ENCODE assay signal across 24 cellular contexts in the genomic region with DNA sequence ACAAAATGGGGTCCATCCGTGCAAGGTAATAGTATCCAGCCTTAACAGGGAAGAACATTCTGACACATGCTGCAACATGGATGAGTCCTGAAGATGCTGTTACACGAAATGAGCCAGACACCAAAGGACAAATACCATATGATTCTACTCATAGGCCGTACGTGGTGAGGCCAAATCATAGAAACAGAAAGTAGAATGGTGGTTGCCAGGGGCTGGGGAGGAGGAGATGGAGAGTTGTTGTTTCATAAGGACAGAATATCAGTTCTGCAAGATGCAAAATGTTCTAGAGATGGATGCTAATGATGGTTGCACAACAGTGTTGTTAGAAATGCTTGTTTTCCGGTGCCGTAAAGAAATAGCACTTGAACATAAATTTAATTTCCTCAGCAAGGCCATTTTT.
"Had no signal": no experiment of that assay in that cellular context is flagged by ENCODE, and none has a peak within 500 bp of the region (broad histone marks: within the 10 kb centered on the region; RNA-seq: fewer than 3 reads in every experiment).

No MANE protein-coding gene starts in this region.

- H3K4me3 Mint-ChIP-seq: activated CD4-positive, alpha-beta T cell treated with anti-CD3 and anti-CD28 coated beads, Interleukin-2, amount 10 ng/mL, durations not matched to agents 7 days and 5 days; activated CD8-positive, alpha-beta memory T cell treated with anti-CD3 and anti-CD28 coated beads, Interleukin-2, amount 10 ng/mL, durations not matched to agents 7 days and 5 days; activated CD8-positive, alpha-beta T cell treated with anti-CD3 and anti-CD28 coated beads for 36 hours; activated naive CD4-positive, alpha-beta T cell treated with anti-CD3 and anti-CD28 coated beads, Interleukin-2, amount 50 U/mL, for 24 hours; dendritic cell treated with granulocyte-macrophage colony-stimulating factor and Interleukin-4, amounts not matched to agents 40 ng/mL and 50 ng/mL, for 4 days; natural killer cell; stimulated activated naive B cell treated with anti-CD40 and anti-IgM and Interleukin-4, amounts not matched to agents 10 μg/mL and 1 μg/mL and 100 μg/mL, for 72 hours had no signal

- ATAC-seq: activated CD8-positive, alpha-beta memory T cell treated with anti-CD3 and anti-CD28 coated beads, Interleukin-2, amount 10 ng/mL, durations not matched to agents 7 days and 5 days; activated CD8-positive, alpha-beta T cell treated with anti-CD3 and anti-CD28 coated beads for 36 hours; body of pancreas; left cardiac atrium; natural killer cell; stimulated activated naive B cell treated with anti-CD40 and anti-IgM and Interleukin-4, amounts not matched to agents 10 μg/mL and 1 μg/mL and 100 μg/mL, for 72 hours had no signal

- H3K27me3 Mint-ChIP-seq: activated CD4-positive, alpha-beta T cell treated with anti-CD3 and anti-CD28 coated beads, Interleukin-2, amount 10 ng/mL, durations not matched to agents 7 days and 5 days; activated CD8-positive, alpha-beta T cell treated with anti-CD3 and anti-CD28 coated beads for 36 hours; activated naive CD4-positive, alpha-beta T cell treated with anti-CD3 and anti-CD28 coated beads, Interleukin-2, amount 50 U/mL, for 24 hours had no signal

- H3K9me3 Mint-ChIP-seq: activated CD4-positive, alpha-beta T cell treated with anti-CD3 and anti-CD28 coated beads, Interleukin-2, amount 10 ng/mL, durations not matched to agents 7 days and 5 days; activated CD8-positive, alpha-beta T cell treated with anti-CD3 and anti-CD28 coated beads for 36 hours; activated naive CD4-positive, alpha-beta T cell treated with anti-CD3 and anti-CD28 coated beads, Interleukin-2, amount 50 U/mL, for 24 hours; dendritic cell treated with granulocyte-macrophage colony-stimulating factor and Interleukin-4, amounts not matched to agents 40 ng/mL and 50 ng/mL, for 4 days; natural killer cell; stimulated activated naive B cell treated with anti-CD40 and anti-IgM and Interleukin-4, amounts not matched to agents 10 μg/mL and 1 μg/mL and 100 μg/mL, for 72 hours had no signal

- H3K4me1 Mint-ChIP-seq: activated naive CD4-positive, alpha-beta T cell treated with anti-CD3 and anti-CD28 coated beads, Interleukin-2, amount 50 U/mL, for 24 hours; natural killer cell had no signal

- H3K4me3 ChIP-seq: body of pancreas, cardiac muscle cell, transverse colon, uterus had no signal

- H3K27ac Mint-ChIP-seq: activated CD4-positive, alpha-beta T cell treated with anti-CD3 and anti-CD28 coated beads, Interleukin-2, amount 10 ng/mL, durations not matched to agents 7 days and 5 days; activated CD8-positive, alpha-beta T cell treated with anti-CD3 and anti-CD28 coated beads for 36 hours; activated naive CD4-positive, alpha-beta T cell treated with anti-CD3 and anti-CD28 coated beads, Interleukin-2, amount 50 U/mL, for 24 hours; dendritic cell treated with granulocyte-macrophage colony-stimulating factor and Interleukin-4, amounts not matched to agents 40 ng/mL and 50 ng/mL, for 4 days; natural killer cell; progenitor cell of endocrine pancreas; stimulated activated naive B cell treated with anti-CD40 and anti-IgM and Interleukin-4, amounts not matched to agents 10 μg/mL and 1 μg/mL and 100 μg/mL, for 72 hours had no signal

- H3K36me3 Mint-ChIP-seq: activated CD8-positive, alpha-beta memory T cell treated with anti-CD3 and anti-CD28 coated beads, Interleukin-2, amount 10 ng/mL, durations not matched to agents 7 days and 5 days; activated naive CD4-positive, alpha-beta T cell treated with anti-CD3 and anti-CD28 coated beads, Interleukin-2, amount 50 U/mL, for 24 hours; natural killer cell; stimulated activated naive B cell treated with anti-CD40 and anti-IgM and Interleukin-4, amounts not matched to agents 10 μg/mL and 1 μg/mL and 100 μg/mL, for 72 hours had no signal

- DNase-seq: activated CD4-positive, alpha-beta T cell treated with anti-CD3 and anti-CD28 coated beads, Interleukin-2, amount 10 ng/mL, durations not matched to agents 7 days and 5 days; activated CD4-positive, CD25-positive, alpha-beta regulatory T cell treated with anti-CD3 and anti-CD28 coated beads, Interleukin-2, amount 50 U/mL, for 72 hours; activated CD8-positive, alpha-beta memory T cell treated with anti-CD3 and anti-CD28 coated beads, Interleukin-2, amount 10 ng/mL, durations not matched to agents 7 days and 5 days; activated CD8-positive, alpha-beta T cell treated with anti-CD3 and anti-CD28 coated beads for 36 hours; activated T-cell treated with anti-CD3 and anti-CD28 coated beads for 4 hours; anterior cingulate cortex; body of pancreas; effector CD8-positive, alpha-beta T cell; foreskin melanocyte; hypothalamus; left cardiac atrium; midbrain; natural killer cell; retina; stimulated activated CD4-positive, alpha-beta T cell treated with anti-CD3 and anti-CD28 coated beads, Interleukin-2, amount 100 ng/mL, for 48 hours; stimulated activated CD8-positive, alpha-beta memory T cell treated with anti-CD3 and anti-CD28 coated beads, Interleukin-4, amount 100 ng/mL, for 48 hours; stimulated activated naive B cell treated with anti-CD40 and anti-IgM and Interleukin-4, amounts not matched to agents 10 μg/mL and 1 μg/mL and 100 μg/mL, for 72 hours; transverse colon; uterus; WERI-Rb-1 had no signal
